ENCODE assay signal across 31 cellular contexts in genomic region chr22:47191630-47192105, GRCh38.
"Had no signal": no experiment of that assay in that cellular context is flagged by ENCODE, and none has a peak within 500 bp of the region (broad histone marks: within the 10 kb centered on the region; RNA-seq: fewer than 3 reads in every experiment).

No MANE protein-coding gene starts in this region.

- H3K36me3 Mint-ChIP-seq: activated CD4-positive, alpha-beta memory T cell treated with anti-CD3 and anti-CD28 coated beads for 36 hours; activated CD8-positive, alpha-beta memory T cell treated with anti-CD3 and anti-CD28 coated beads, Interleukin-2, amount 10 ng/mL, durations not matched to agents 7 days and 5 days; activated naive CD4-positive, alpha-beta T cell treated with anti-CD3 and anti-CD28 coated beads, Interleukin-2, amount 10 ng/mL, durations not matched to agents 7 days and 5 days; activated naive CD4-positive, alpha-beta T cell treated with anti-CD3 and anti-CD28 coated beads, Interleukin-2, amount 50 U/mL, for 72 hours; brain had no signal

- H3K36me3 ChIP-seq: adrenal gland, breast epithelium, cardiac muscle cell, colonic mucosa, esophagus muscularis mucosa, gastrocnemius medialis, heart right ventricle, WERI-Rb-1 had no signal

- H3K4me1 ChIP-seq: adrenal gland, breast epithelium, colonic mucosa, esophagus muscularis mucosa, foreskin keratinocyte, gastrocnemius medialis, heart right ventricle had no signal

- H3K9me3 Mint-ChIP-seq: activated CD4-positive, alpha-beta memory T cell treated with anti-CD3 and anti-CD28 coated beads for 36 hours; activated CD4-positive, alpha-beta T cell treated with anti-CD3 and anti-CD28 coated beads, Interleukin-2, amount 10 ng/mL, durations not matched to agents 24 days and 14 days; activated naive CD4-positive, alpha-beta T cell treated with anti-CD3 and anti-CD28 coated beads, Interleukin-2, amount 10 ng/mL, durations not matched to agents 7 days and 5 days; activated T-helper 1 cell treated with anti-CD3 and anti-CD28 coated beads, Interleukin-12 subunit alpha, Interleukin-12 subunit beta, Interleukin-2, Interleukin-4 antibody, amounts not matched to agents 30 ng/mL and 10 ng/mL and 1 ng/mL, durations not matched to agents 14 hours and 24 hours and 36 hours; activated T-helper 2 cell treated with anti-CD3 and anti-CD28 coated beads, Interferon-gamma antibody, Interleukin-2, Interleukin-4, amounts not matched to agents 10 μg/mL and 5 μg/mL and 100 μg/mL, durations not matched to agents 14 hours and 24 hours and 36 hours; effector memory CD8-positive, alpha-beta T cell; T-helper 2 cell treated with Interferon-gamma antibody and Interleukin-4, amounts not matched to agents 5 μg/mL and 100 μg/mL, for 36 hours had no signal

- H3K4me1 Mint-ChIP-seq: activated CD4-positive, alpha-beta T cell treated with anti-CD3 and anti-CD28 coated beads for 36 hours; activated CD4-positive, alpha-beta T cell treated with anti-CD3 and anti-CD28 coated beads, Interleukin-2, amount 10 ng/mL, durations not matched to agents 24 days and 14 days; activated CD8-positive, alpha-beta memory T cell treated with anti-CD3 and anti-CD28 coated beads, Interleukin-2, amount 10 ng/mL, durations not matched to agents 7 days and 5 days; activated naive CD4-positive, alpha-beta T cell treated with anti-CD3 and anti-CD28 coated beads, Interleukin-2, amount 10 ng/mL, durations not matched to agents 7 days and 5 days; T-helper 17 cell had no signal

- H3K4me3 Mint-ChIP-seq: activated CD4-positive, alpha-beta memory T cell treated with anti-CD3 and anti-CD28 coated beads for 36 hours; activated CD4-positive, alpha-beta T cell treated with anti-CD3 and anti-CD28 coated beads for 36 hours; activated CD4-positive, alpha-beta T cell treated with anti-CD3 and anti-CD28 coated beads, Interleukin-2, amount 10 ng/mL, durations not matched to agents 24 days and 14 days; activated CD8-positive, alpha-beta memory T cell treated with anti-CD3 and anti-CD28 coated beads, Interleukin-2, amount 10 ng/mL, durations not matched to agents 7 days and 5 days; activated CD8-positive, alpha-beta T cell treated with anti-CD3 and anti-CD28 coated beads, Interleukin-2, amount 10 ng/mL, durations not matched to agents 7 days and 5 days; activated naive CD4-positive, alpha-beta T cell treated with anti-CD3 and anti-CD28 coated beads, Interleukin-2, amount 10 ng/mL, durations not matched to agents 7 days and 5 days; activated T-helper 1 cell treated with anti-CD3 and anti-CD28 coated beads, Interleukin-12 subunit alpha, Interleukin-12 subunit beta, Interleukin-2, Interleukin-4 antibody, amounts not matched to agents 30 ng/mL and 10 ng/mL and 1 ng/mL, durations not matched to agents 14 hours and 24 hours and 36 hours; brain; effector memory CD8-positive, alpha-beta T cell; T-helper 17 cell; T-helper 2 cell treated with Interferon-gamma antibody and Interleukin-4, amounts not matched to agents 5 μg/mL and 100 μg/mL, for 36 hours had no signal

- DNase-seq: activated CD4-positive, alpha-beta T cell treated with anti-CD3 and anti-CD28 coated beads for 36 hours; activated CD4-positive, alpha-beta T cell treated with anti-CD3 and anti-CD28 coated beads, Interleukin-2, amount 10 ng/mL, durations not matched to agents 24 days and 14 days; activated CD4-positive, CD25-positive, alpha-beta regulatory T cell; activated CD8-positive, alpha-beta memory T cell treated with anti-CD3 and anti-CD28 coated beads, Interleukin-2, amount 10 ng/mL, durations not matched to agents 7 days and 5 days; activated CD8-positive, alpha-beta memory T cell treated with anti-CD3 and anti-CD28 coated beads, Interleukin-2, amount 50 U/mL, for 4 hours; activated CD8-positive, alpha-beta T cell treated with anti-CD3 and anti-CD28 coated beads, Interleukin-2, amount 10 ng/mL, durations not matched to agents 7 days and 5 days; activated naive CD4-positive, alpha-beta T cell; activated naive CD4-positive, alpha-beta T cell treated with anti-CD3 and anti-CD28 coated beads, Interleukin-2, amount 10 ng/mL, durations not matched to agents 7 days and 5 days; activated T-cell treated with anti-CD3 and anti-CD28 coated beads, Interleukin-2, amount 50 U/mL, for 48 hours; central memory CD4-positive, alpha-beta T cell; cerebellar nuclear complex; effector memory CD8-positive, alpha-beta T cell; erythroblast; foreskin keratinocyte; gastrocnemius medialis; T-helper 1 cell; T1000; WERI-Rb-1 had no signal

- H3K27me3 ChIP-seq: adrenal gland, cardiac muscle cell, colonic mucosa, esophagus muscularis mucosa, foreskin keratinocyte, gastrocnemius medialis, heart right ventricle had no signal

- ATAC-seq: activated CD4-positive, alpha-beta T cell treated with anti-CD3 and anti-CD28 coated beads for 36 hours; activated CD8-positive, alpha-beta memory T cell treated with anti-CD3 and anti-CD28 coated beads, Interleukin-2, amount 10 ng/mL, durations not matched to agents 7 days and 5 days; activated CD8-positive, alpha-beta T cell treated with anti-CD3 and anti-CD28 coated beads, Interleukin-2, amount 10 ng/mL, durations not matched to agents 7 days and 5 days; effector memory CD8-positive, alpha-beta T cell; foreskin keratinocyte; gastrocnemius medialis; T-helper 17 cell had no signal

- H3K4me3 ChIP-seq: adrenal gland, breast epithelium, cardiac muscle cell, colonic mucosa, esophagus muscularis mucosa, gastrocnemius medialis, heart right ventricle had no signal

- H3K9me3 ChIP-seq: adrenal gland, breast epithelium, colonic mucosa, gastrocnemius medialis had no signal

- H3K27ac ChIP-seq: adrenal gland, breast epithelium, cardiac muscle cell, colonic mucosa, esophagus muscularis mucosa, foreskin keratinocyte, gastrocnemius medialis, heart right ventricle, WERI-Rb-1 had no signal

- H3K27me3 Mint-ChIP-seq: activated CD4-positive, alpha-beta memory T cell treated with anti-CD3 and anti-CD28 coated beads for 36 hours; activated CD4-positive, alpha-beta T cell treated with anti-CD3 and anti-CD28 coated beads for 36 hours; activated CD4-positive, alpha-beta T cell treated with anti-CD3 and anti-CD28 coated beads, Interleukin-2, amount 10 ng/mL, durations not matched to agents 24 days and 14 days; activated CD8-positive, alpha-beta memory T cell treated with anti-CD3 and anti-CD28 coated beads, Interleukin-2, amount 10 ng/mL, durations not matched to agents 7 days and 5 days; activated naive CD4-positive, alpha-beta T cell treated with anti-CD3 and anti-CD28 coated beads, Interleukin-2, amount 10 ng/mL, durations not matched to agents 7 days and 5 days; brain; effector memory CD8-positive, alpha-beta T cell; T-helper 17 cell had no signal

- H3K27ac Mint-ChIP-seq: activated CD4-positive, alpha-beta memory T cell treated with anti-CD3 and anti-CD28 coated beads for 36 hours; activated CD4-positive, alpha-beta T cell treated with anti-CD3 and anti-CD28 coated beads for 36 hours; activated CD4-positive, alpha-beta T cell treated with anti-CD3 and anti-CD28 coated beads, Interleukin-2, amount 10 ng/mL, durations not matched to agents 24 days and 14 days; activated CD8-positive, alpha-beta memory T cell treated with anti-CD3 and anti-CD28 coated beads, Interleukin-2, amount 10 ng/mL, durations not matched to agents 7 days and 5 days; activated CD8-positive, alpha-beta T cell treated with anti-CD3 and anti-CD28 coated beads, Interleukin-2, amount 10 ng/mL, durations not matched to agents 7 days and 5 days; activated naive CD4-positive, alpha-beta T cell treated with anti-CD3 and anti-CD28 coated beads, Interleukin-2, amount 10 ng/mL, durations not matched to agents 7 days and 5 days; activated naive CD4-positive, alpha-beta T cell treated with anti-CD3 and anti-CD28 coated beads, Interleukin-2, amount 50 U/mL, for 72 hours; activated T-helper 1 cell treated with anti-CD3 and anti-CD28 coated beads, Interleukin-12 subunit alpha, Interleukin-12 subunit beta, Interleukin-2, Interleukin-4 antibody, amounts not matched to agents 30 ng/mL and 10 ng/mL and 1 ng/mL, durations not matched to agents 14 hours and 24 hours and 36 hours; activated T-helper 2 cell treated with anti-CD3 and anti-CD28 coated beads, Interferon-gamma antibody, Interleukin-2, Interleukin-4, amounts not matched to agents 10 μg/mL and 5 μg/mL and 100 μg/mL, durations not matched to agents 14 hours and 24 hours and 36 hours; T-helper 17 cell; T-helper 2 cell treated with Interferon-gamma antibody and Interleukin-4, amounts not matched to agents 5 μg/mL and 100 μg/mL, for 36 hours had no signal
